8 cellular contexts compared by ENCODE assay signal in the genomic region with DNA sequence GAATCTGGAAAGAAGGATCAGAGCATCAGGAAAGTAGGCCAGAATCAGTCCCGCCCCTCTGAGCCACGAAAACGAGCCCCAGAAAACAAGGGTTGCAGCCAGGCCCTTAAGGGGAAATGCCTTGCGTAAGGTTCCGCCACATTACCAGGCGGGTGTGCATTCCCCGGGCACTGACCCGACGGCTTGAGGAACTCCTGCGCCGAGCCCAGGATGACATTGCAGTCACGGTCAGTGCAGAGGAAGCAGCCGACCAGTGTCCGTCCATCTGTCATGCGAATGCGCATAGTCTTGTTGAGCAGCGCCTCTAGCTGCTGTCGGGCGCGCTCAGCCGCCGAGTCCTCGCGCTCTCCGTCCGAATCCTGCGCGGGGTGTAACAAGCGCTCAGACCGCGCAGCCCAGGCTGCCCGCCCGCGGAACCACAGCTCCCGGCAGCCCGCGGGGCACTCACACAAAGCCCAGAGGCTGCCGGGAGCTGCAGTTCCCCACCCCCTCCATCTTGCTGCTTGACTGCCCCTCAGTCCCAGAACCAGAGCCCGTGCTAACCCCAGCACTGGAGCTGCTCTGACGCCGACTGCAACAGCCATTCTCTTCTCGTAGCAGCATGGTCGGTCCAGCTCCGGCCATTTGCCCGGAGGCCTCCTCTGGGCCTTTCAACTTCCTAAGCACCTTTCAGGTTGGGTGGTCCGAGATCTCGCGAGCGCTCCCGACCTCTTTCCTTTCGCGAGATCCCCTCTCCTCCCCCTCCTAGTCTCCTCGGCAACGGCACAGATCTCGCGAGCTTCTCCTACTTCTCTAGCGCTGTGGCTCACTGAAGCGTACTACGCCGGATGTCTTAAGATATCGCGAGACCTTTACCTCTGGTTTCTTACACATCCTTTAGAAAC. TPM values are rescaled to one million over a fixed set of nuclear protein-coding genes. Genes with fewer than 3 reads are reported as not detected.
DNase-seq lines count a peak whose midpoint lies in the region; ATAC-seq, FAIRE-seq and TF ChIP-seq lines count a peak whose summit lies in the region.

A gene with protein sequence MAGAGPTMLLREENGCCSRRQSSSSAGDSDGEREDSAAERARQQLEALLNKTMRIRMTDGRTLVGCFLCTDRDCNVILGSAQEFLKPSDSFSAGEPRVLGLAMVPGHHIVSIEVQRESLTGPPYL (minus strand): TSS at position 720 of the 884 bp plus-strand sequence. CDS start 96 bp downstream, at position 624.

- peak; percentile 58 for ATAC-seq in HG03457 (IDR thresholded peaks at IDR 0.05; ENCODE audit: unreplicated experiment)

- intact Hi-C loops in colonic mucosa (cut with DNase I): no loop called here

- peak; percentile 29 for TF ChIP-seq CTCF in colonic mucosa (IDR thresholded peaks at IDR 0.05)

- FAIRE-seq in GM19239 (lab: Jason Lieb, UNC): peak; percentile 100

- no peaks in the 10 kb centered on the region for H3K9me3 ChIP-seq in BLaER1
- no peaks in the 10 kb centered on the region for H3K9me3 ChIP-seq in colonic mucosa

- H3K36me3 ChIP-seq in BLaER1 (peaks cover 64% of the 10 kb centered on the region), colonic mucosa (peaks cover 7% of the 10 kb centered on the region)

- H3K4me1 ChIP-seq in BLaER1: peaks cover 40% of the 10 kb centered on the region
- H3K4me1 ChIP-seq in colonic mucosa: peaks cover 18% of the 10 kb centered on the region

- DNase-seq in GM19239 (ENCODE audit: insufficient read length, low spot score) (peak; percentile 91), NCI-H524 (lab: John Stamatoyannopoulos, UW) (peak; percentile 80 to 93), colonic mucosa (peak; percentile 97), left kidney (ENCODE audit: low read depth, low spot score) (peak; percentile 100)
- DNase-seq in activated CD4-positive, alpha-beta T cell treated with anti-CD3 and anti-CD28 coated beads for 4 hours: peak; percentile 93 to 94
- DNase-seq in stimulated activated CD4-positive, alpha-beta T cell treated with anti-CD3 and anti-CD28 coated beads, Interleukin-2, amount 100 ng/mL, for 24 hours: peak; percentile 90 to 91

- peak within 1 kb of the TSS; percentile 100 for H3K4me2 ChIP-seq in BLaER1

- H3K4me3 ChIP-seq in BLaER1 (peak within 1 kb of the TSS; percentile 77), colonic mucosa (peak within 1 kb of the TSS; percentile 80)

- H3K27ac ChIP-seq in BLaER1: peak within 1 kb of the TSS; percentile 98
- peak within 1 kb of the TSS; percentile 95 for H3K27ac ChIP-seq in colonic mucosa

- H3K9ac ChIP-seq in BLaER1 (peak within 1 kb of the TSS; percentile 97), colonic mucosa (ENCODE audit: low read depth in 2 of 2, low read length in 2 of 2) (peak within 1 kb of the TSS; percentile 65 to 96)

- H3K27me3 ChIP-seq in BLaER1 (no peaks in the 10 kb centered on the region), colonic mucosa (no peaks in the 10 kb centered on the region)

- H4K20me1 ChIP-seq in BLaER1: peaks cover 25% of the 10 kb centered on the region

RNA-seq across cellular contexts. Expression of the gene that starts here (rescaled TPM):
- total RNA-seq in colonic mucosa: 100 to 1,000 TPM in 1 of 2 donors, 10 to 100 TPM in 1; 59.5 to 133 TPM

Comparison
In these comparisons a context has a peak if more than half of its experiments do, and no peak if none do; other contexts are left out.
1. Peak in every context shown above with its lines: DNase-seq, ATAC-seq, H3K4me3 ChIP-seq and H3K27ac ChIP-seq.